In genomic region chr6:105834548-105834947, GRCh38 we compare ENCODE assay signal across 36 cellular contexts.
"Had no signal": no experiment of that assay in that cellular context is flagged by ENCODE, and none has a peak within 500 bp of the region (broad histone marks: within the 10 kb centered on the region; RNA-seq: fewer than 3 reads in every experiment).

No MANE protein-coding gene starts in this region.

- H3K27ac Mint-ChIP-seq: activated CD4-positive, alpha-beta T cell treated with anti-CD3 and anti-CD28 coated beads, Interleukin-2, amount 10 ng/mL, durations not matched to agents 24 days and 14 days; activated CD8-positive, alpha-beta T cell treated with anti-CD3 and anti-CD28 coated beads for 36 hours; activated naive CD8-positive, alpha-beta T cell treated with anti-CD3 and anti-CD28 coated beads for 36 hours; activated T-cell treated with anti-CD3 and anti-CD28 coated beads, Interleukin-2, amount 50 U/mL, for 72 hours; activated T-helper 17 cell treated with anti-CD3 and anti-CD28 coated beads, Interleukin-2, amount 50 U/mL, for 72 hours had no signal

- H3K9me3 Mint-ChIP-seq: activated CD8-positive, alpha-beta T cell treated with anti-CD3 and anti-CD28 coated beads for 36 hours; activated naive CD8-positive, alpha-beta T cell treated with anti-CD3 and anti-CD28 coated beads for 36 hours; activated T-helper 17 cell treated with anti-CD3 and anti-CD28 coated beads, Interleukin-2, amount 50 U/mL, for 72 hours; central memory CD8-positive, alpha-beta T cell had no signal

- H3K36me3 ChIP-seq: brain microvascular endothelial cell, cardiac muscle cell, WERI-Rb-1 had no signal

- H3K27me3 ChIP-seq: brain microvascular endothelial cell, cardiac muscle cell had no signal

- H3K4me3 Mint-ChIP-seq: activated CD4-positive, alpha-beta T cell treated with anti-CD3 and anti-CD28 coated beads, Interleukin-2, amount 10 ng/mL, durations not matched to agents 24 days and 14 days; activated CD8-positive, alpha-beta T cell treated with anti-CD3 and anti-CD28 coated beads for 36 hours; activated naive CD8-positive, alpha-beta T cell treated with anti-CD3 and anti-CD28 coated beads for 36 hours; activated T-cell treated with anti-CD3 and anti-CD28 coated beads, Interleukin-2, amount 50 U/mL, for 72 hours; activated T-helper 17 cell treated with anti-CD3 and anti-CD28 coated beads, Interleukin-2, amount 50 U/mL, for 72 hours; central memory CD8-positive, alpha-beta T cell had no signal

- H3K27ac ChIP-seq: brain microvascular endothelial cell, cardiac muscle cell, PC-9, RWPE1, WERI-Rb-1 had no signal

- H3K4me1 Mint-ChIP-seq: activated naive CD8-positive, alpha-beta T cell treated with anti-CD3 and anti-CD28 coated beads for 36 hours; activated T-helper 17 cell treated with anti-CD3 and anti-CD28 coated beads, Interleukin-2, amount 50 U/mL, for 72 hours; central memory CD8-positive, alpha-beta T cell had no signal

- H3K4me2 ChIP-seq: PC-9 had no signal

- H3K4me3 ChIP-seq: cardiac muscle cell, PC-9 had no signal

- H3K36me3 Mint-ChIP-seq: activated naive CD8-positive, alpha-beta T cell treated with anti-CD3 and anti-CD28 coated beads for 36 hours had no signal

- ATAC-seq: activated CD8-positive, alpha-beta T cell treated with anti-CD3 and anti-CD28 coated beads for 36 hours; activated T-cell treated with anti-CD3 and anti-CD28 coated beads, Interleukin-2, amount 50 U/mL, for 72 hours; activated T-helper 17 cell treated with anti-CD3 and anti-CD28 coated beads, Interleukin-2, amount 50 U/mL, for 72 hours; Right ventricle myocardium inferior had no signal

- H2AFZ ChIP-seq: PC-9 had no signal

- H3K27me3 Mint-ChIP-seq: activated CD4-positive, alpha-beta T cell treated with anti-CD3 and anti-CD28 coated beads, Interleukin-2, amount 10 ng/mL, durations not matched to agents 24 days and 14 days; activated CD8-positive, alpha-beta T cell treated with anti-CD3 and anti-CD28 coated beads for 36 hours; activated T-helper 17 cell treated with anti-CD3 and anti-CD28 coated beads, Interleukin-2, amount 50 U/mL, for 72 hours; central memory CD8-positive, alpha-beta T cell had no signal

- DNase-seq: activated CD4-positive, alpha-beta T cell treated with anti-CD3 and anti-CD28 coated beads, Interleukin-2, amount 50 U/mL, for 4 hours; activated CD4-positive, CD25-positive, alpha-beta regulatory T cell; activated CD8-positive, alpha-beta T cell treated with anti-CD3 and anti-CD28 coated beads for 36 hours; activated effector memory CD4-positive, alpha-beta T cell treated with anti-CD3 and anti-CD28 coated beads, Interleukin-2, amount 50 U/mL, for 16 hours; activated naive CD4-positive, alpha-beta T cell; activated naive CD4-positive, alpha-beta T cell treated with anti-CD3 and anti-CD28 coated beads, Interleukin-2, amount 50 U/mL, for 16 hours; activated naive CD8-positive, alpha-beta T cell treated with anti-CD3 and anti-CD28 coated beads for 36 hours; activated T-cell treated with anti-CD3 and anti-CD28 coated beads, Interleukin-2, amount 50 U/mL, for 1 hour; activated T-cell treated with anti-CD3 and anti-CD28 coated beads, Interleukin-2, amount 50 U/mL, for 72 hours; amniotic stem cell; aorta; brain microvascular endothelial cell; MV-4-11; NCI-H1092; NCI-H1436 treated with DMSO at 0.1 percent for 48 hours; NCI-H187; NCI-H2029 treated with DMSO at 0.1 percent for 48 hours; NCI-H2107; NCI-H2171; NCI-H510A; NCI-H748 treated with DMSO at 0.1 percent for 48 hours; NK-92 treated with Interleukin-12 subunit alpha and Interleukin-12 subunit beta, amount 100 ng/mL, for 24 hours; PC-9; SIG-M5; SW 1271; T-helper 1 cell; T-helper 2 cell; T-helper 9 cell; WERI-Rb-1 had no signal

- FAIRE-seq: RCC 7860 had no signal
